Comparison of ENCODE assay signal across 1 cellular context in the genomic region with DNA sequence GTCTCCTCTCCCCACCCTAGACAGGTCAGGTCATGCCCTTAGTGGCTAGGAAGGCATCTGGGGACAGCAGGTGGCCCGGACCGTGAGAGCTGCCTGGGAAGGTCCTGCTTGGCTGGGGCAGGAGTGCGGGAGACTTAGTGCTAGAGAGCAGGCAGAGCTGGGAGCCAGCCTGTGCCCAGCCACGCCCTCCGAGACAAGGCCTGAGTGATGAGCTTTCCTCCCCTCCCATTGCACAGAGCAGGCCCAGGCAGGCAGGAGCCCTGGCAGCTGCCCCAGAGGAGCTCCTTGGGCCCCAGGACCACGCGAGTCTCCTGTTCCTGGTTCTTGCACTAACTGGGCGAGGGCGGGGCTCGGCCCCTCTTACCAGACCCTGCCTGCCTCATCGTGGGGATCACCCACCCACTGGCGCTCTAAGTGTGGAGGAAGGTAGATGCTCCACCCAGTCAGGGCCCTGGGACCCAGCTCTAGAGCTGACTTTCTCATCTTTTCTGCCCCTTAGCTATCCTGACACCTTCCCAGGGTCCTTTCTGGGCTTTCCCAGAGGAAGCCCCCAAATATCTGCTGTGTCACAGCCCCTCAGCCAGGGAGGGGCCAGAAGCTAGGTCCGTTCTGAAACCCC.
TF ChIP-seq lines count a peak whose summit lies in the region.

No MANE protein-coding gene starts in this region.

TF ChIP-seq in HCT116, 20 proteins besides CTCF, POLR2A, EP300 and RAD21 (continued from another document):
- TF ChIP-seq, protein P1, sequence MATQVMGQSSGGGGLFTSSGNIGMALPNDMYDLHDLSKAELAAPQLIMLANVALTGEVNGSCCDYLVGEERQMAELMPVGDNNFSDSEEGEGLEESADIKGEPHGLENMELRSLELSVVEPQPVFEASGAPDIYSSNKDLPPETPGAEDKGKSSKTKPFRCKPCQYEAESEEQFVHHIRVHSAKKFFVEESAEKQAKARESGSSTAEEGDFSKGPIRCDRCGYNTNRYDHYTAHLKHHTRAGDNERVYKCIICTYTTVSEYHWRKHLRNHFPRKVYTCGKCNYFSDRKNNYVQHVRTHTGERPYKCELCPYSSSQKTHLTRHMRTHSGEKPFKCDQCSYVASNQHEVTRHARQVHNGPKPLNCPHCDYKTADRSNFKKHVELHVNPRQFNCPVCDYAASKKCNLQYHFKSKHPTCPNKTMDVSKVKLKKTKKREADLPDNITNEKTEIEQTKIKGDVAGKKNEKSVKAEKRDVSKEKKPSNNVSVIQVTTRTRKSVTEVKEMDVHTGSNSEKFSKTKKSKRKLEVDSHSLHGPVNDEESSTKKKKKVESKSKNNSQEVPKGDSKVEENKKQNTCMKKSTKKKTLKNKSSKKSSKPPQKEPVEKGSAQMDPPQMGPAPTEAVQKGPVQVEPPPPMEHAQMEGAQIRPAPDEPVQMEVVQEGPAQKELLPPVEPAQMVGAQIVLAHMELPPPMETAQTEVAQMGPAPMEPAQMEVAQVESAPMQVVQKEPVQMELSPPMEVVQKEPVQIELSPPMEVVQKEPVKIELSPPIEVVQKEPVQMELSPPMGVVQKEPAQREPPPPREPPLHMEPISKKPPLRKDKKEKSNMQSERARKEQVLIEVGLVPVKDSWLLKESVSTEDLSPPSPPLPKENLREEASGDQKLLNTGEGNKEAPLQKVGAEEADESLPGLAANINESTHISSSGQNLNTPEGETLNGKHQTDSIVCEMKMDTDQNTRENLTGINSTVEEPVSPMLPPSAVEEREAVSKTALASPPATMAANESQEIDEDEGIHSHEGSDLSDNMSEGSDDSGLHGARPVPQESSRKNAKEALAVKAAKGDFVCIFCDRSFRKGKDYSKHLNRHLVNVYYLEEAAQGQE (IDR thresholded peaks at IDR 0.05; ENCODE audit: low read depth), result no peak
- TF ChIP-seq, protein P2, sequence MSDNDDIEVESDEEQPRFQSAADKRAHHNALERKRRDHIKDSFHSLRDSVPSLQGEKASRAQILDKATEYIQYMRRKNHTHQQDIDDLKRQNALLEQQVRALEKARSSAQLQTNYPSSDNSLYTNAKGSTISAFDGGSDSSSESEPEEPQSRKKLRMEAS (IDR thresholded peaks at IDR 0.05), result no peak
- TF ChIP-seq, protein P3, sequence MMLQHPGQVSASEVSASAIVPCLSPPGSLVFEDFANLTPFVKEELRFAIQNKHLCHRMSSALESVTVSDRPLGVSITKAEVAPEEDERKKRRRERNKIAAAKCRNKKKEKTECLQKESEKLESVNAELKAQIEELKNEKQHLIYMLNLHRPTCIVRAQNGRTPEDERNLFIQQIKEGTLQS (IDR thresholded peaks at IDR 0.05), result no peak
